9 cellular contexts compared by ENCODE assay signal in genomic region chr12:52049688-52050087, GRCh38. TPM values are rescaled to one million over a fixed set of nuclear protein-coding genes. Genes with fewer than 3 reads are reported as not detected.
A peak's percentile ranks its signal among the peaks of the same experiment; 100 is the strongest.
DNase-seq lines count a peak whose midpoint lies in the region; ATAC-seq and TF ChIP-seq lines count a peak whose summit lies in the region.
"Had no signal": no experiment of that assay in that cellular context is flagged by ENCODE, and none has a peak within 500 bp of the region (broad histone marks: within the 10 kb centered on the region; RNA-seq: fewer than 3 reads in every experiment).

No MANE protein-coding gene starts in this region.

- POLR2A ChIA-PET in CD8-positive, alpha-beta T cell (lab: Charles Lee) = no interaction called here

- H3K27ac ChIP-seq in CD8-positive, alpha-beta T cell (ENCODE audit: low read depth, low read length) = no peak overlapping the region
- H3K27ac ChIP-seq in OCI-LY3 (ENCODE audit: low read length) = no peak overlapping the region
- no peak overlapping the region for H3K27ac ChIP-seq in endodermal cell (ENCODE audit: low read depth, low read length)

- peak overlapping the region; percentile 97 for H3K4me3 Mint-ChIP-seq in CD8-positive, alpha-beta T cell
- H3K4me3 Mint-ChIP-seq in endodermal cell (peak overlapping the region; percentile 82), progenitor cell of endocrine pancreas (ENCODE audit: low read depth) (peak overlapping the region; percentile 87)

- H4K20me1 ChIP-seq in OCI-LY3 (ENCODE audit: insufficient read depth, low read length) = 0 out of 2 replicates have a peak, but pooled peaks cover 4% of the 10 kb centered on the region

- H3K36me3 ChIP-seq in CD8-positive, alpha-beta T cell (ENCODE audit: insufficient read depth, low read length) = no peaks in the 10 kb centered on the region
- no peaks in the 10 kb centered on the region for H3K36me3 ChIP-seq in OCI-LY3 (replicated peaks; ENCODE audit: low read depth, low read length)
- H3K36me3 ChIP-seq in endodermal cell (ENCODE audit: control insufficient read depth, insufficient read depth, low read length) = peaks cover under 1% of the 10 kb centered on the region
- peaks cover 4% of the 10 kb centered on the region for H3K36me3 ChIP-seq in HAP-1 (replicated peaks)

- H3K4me3 ChIP-seq in CD8-positive, alpha-beta T cell (ENCODE audit: low read depth, low read length) = no peak overlapping the region
- H3K4me3 ChIP-seq in OCI-LY3 (ENCODE audit: low read length) (peak overlapping the region; percentile 91), endodermal cell (ENCODE audit: low read length) (peak overlapping the region; percentile 78), HAP-1 (no peak overlapping the region)

- CTCF ChIA-PET in CD8-positive, alpha-beta T cell (lab: Charles Lee) = interaction anchor here (2.3 to 2.7 kb wide), 2 partner anchors 19 to 24 kb away, joined by 8 to 27 read pairs; no protein-coding TSS in a partner anchor

- no peaks in the 10 kb centered on the region for H3K9me3 ChIP-seq in CD8-positive, alpha-beta T cell (ENCODE audit: low read length)
- H3K9me3 ChIP-seq in OCI-LY3 (ENCODE audit: insufficient read depth, low read length) = no peaks in the 10 kb centered on the region
- H3K9me3 ChIP-seq in endodermal cell (ENCODE audit: control insufficient read depth, low read length) = no peaks in the 10 kb centered on the region
- H3K9me3 ChIP-seq in HAP-1 = no peaks in the 10 kb centered on the region

- H3K4me1 Mint-ChIP-seq in CD8-positive, alpha-beta T cell (ENCODE audit: low read depth) = peaks cover 35% of the 10 kb centered on the region
- H3K4me1 Mint-ChIP-seq in endodermal cell (peaks cover 27% of the 10 kb centered on the region), progenitor cell of endocrine pancreas (ENCODE audit: low read depth) (peaks cover 29% of the 10 kb centered on the region)

- in situ Hi-C loops in HAP-1 (cut with MboI; ENCODE audit: low sequenced_read_pairs) = no loop called here

- intact Hi-C loops in CD8-positive, alpha-beta T cell (cut with DNase I, micrococcal nuclease) = no loop called here

- ATAC-seq in CD8-positive, alpha-beta T cell = no peak
- ATAC-seq in HG03045 (IDR thresholded peaks at IDR 0.05; ENCODE audit: unreplicated experiment) (no peak), HG02571 (IDR thresholded peaks at IDR 0.05; ENCODE audit: unreplicated experiment) (no peak)

- H2AFZ ChIP-seq in OCI-LY3 (ENCODE audit: low read depth, low read length) = no peak overlapping the region

- H3K79me2 ChIP-seq in OCI-LY3 (ENCODE audit: low read length) = no peaks in the 10 kb centered on the region

- H3K4me2 ChIP-seq in OCI-LY3 (ENCODE audit: low read length) = peak overlapping the region; percentile 98

- H3K27me3 ChIP-seq in CD8-positive, alpha-beta T cell (ENCODE audit: insufficient read depth, low read length) = no peaks in the 10 kb centered on the region
- H3K27me3 ChIP-seq in OCI-LY3 (ENCODE audit: low read depth, low read length) (peaks cover 13% of the 10 kb centered on the region), endodermal cell (ENCODE audit: control insufficient read depth, insufficient read depth, low read length, poor library complexity, severe bottlenecking) (no peaks in the 10 kb centered on the region), HAP-1 (ENCODE audit: low read depth) (no peaks in the 10 kb centered on the region)

- no peaks in the 10 kb centered on the region for H3K9me3 Mint-ChIP-seq in CD8-positive, alpha-beta T cell
- H3K9me3 Mint-ChIP-seq in endodermal cell (no peaks in the 10 kb centered on the region), progenitor cell of endocrine pancreas (ENCODE audit: low read depth) (no peaks in the 10 kb centered on the region)

- H3K9ac ChIP-seq in OCI-LY3 (ENCODE audit: low read length) (peak overlapping the region; percentile 79; the same call in 1 of the 2 replicates), endodermal cell (ENCODE audit: extremely low read depth, low read length, poor library complexity, severe bottlenecking) (no peak overlapping the region)

- no peak for TF ChIP-seq CTCF in CD8-positive, alpha-beta T cell (IDR thresholded peaks at IDR 0.05)
- no peak for TF ChIP-seq CTCF in OCI-LY3 (IDR thresholded peaks at IDR 0.05; ENCODE audit: low read depth, low read length)
- TF ChIP-seq CTCF in endodermal cell (conservative IDR thresholded peaks at IDR 0.05) = no peak
- no peak for TF ChIP-seq CTCF in progenitor cell of endocrine pancreas (IDR thresholded peaks at IDR 0.05; ENCODE audit: unreplicated experiment)

- no peak for DNase-seq in CD8-positive, alpha-beta T cell
- no peak for DNase-seq in endodermal cell
- no peak for DNase-seq in progenitor cell of endocrine pancreas (ENCODE audit: low spot score, unreplicated experiment)
- no peak for DNase-seq in HAP-1 (ENCODE audit: low spot score in 2 of 2)
- no peak for DNase-seq in GM03348 (ENCODE audit: low spot score)
- DNase-seq: hippocampal formation had no signal

- H3K36me3 Mint-ChIP-seq in CD8-positive, alpha-beta T cell = peaks cover 2% of the 10 kb centered on the region
- H3K36me3 Mint-ChIP-seq in endodermal cell (ENCODE audit: low read depth) (peaks cover 3% of the 10 kb centered on the region), progenitor cell of endocrine pancreas (ENCODE audit: insufficient read depth) (peaks cover 1% of the 10 kb centered on the region)

- H3K27ac Mint-ChIP-seq in CD8-positive, alpha-beta T cell = peak overlapping the region; percentile 46
- H3K27ac Mint-ChIP-seq in endodermal cell = peak overlapping the region; percentile 91
- peak overlapping the region; percentile 96 for H3K27ac Mint-ChIP-seq in progenitor cell of endocrine pancreas

- H3K4me1 ChIP-seq in CD8-positive, alpha-beta T cell (ENCODE audit: insufficient read depth, low read length) = peaks cover 36% of the 10 kb centered on the region
- peaks cover 39% of the 10 kb centered on the region for H3K4me1 ChIP-seq in OCI-LY3 (ENCODE audit: low read length)
- H3K4me1 ChIP-seq in endodermal cell (ENCODE audit: control insufficient read depth, insufficient read depth, low read length) = no peaks in the 10 kb centered on the region
- H3K4me1 ChIP-seq in HAP-1 = peaks cover 16% of the 10 kb centered on the region

- WGBS in endodermal cell (ENCODE audit: insufficient coverage in 1 of 2, insufficient read length in 1 of 2), 2 experiments = 88 to 100% methylated on average over 3 to 4 of the region's 5 CpGs

- H3K27me3 Mint-ChIP-seq in CD8-positive, alpha-beta T cell (ENCODE audit: low read depth) = peaks cover 3% of the 10 kb centered on the region
- peaks cover 11% of the 10 kb centered on the region for H3K27me3 Mint-ChIP-seq in endodermal cell (ENCODE audit: insufficient read depth)
- peaks cover 5% of the 10 kb centered on the region for H3K27me3 Mint-ChIP-seq in progenitor cell of endocrine pancreas

RNA-seq across cellular contexts. Expression of gene NR4A1, which starts 1.6 kb away (rescaled TPM):
- 10 to 100 TPM; 59.7 to 60.0 TPM for total RNA-seq in CD8-positive, alpha-beta T cell
- total RNA-seq in endodermal cell = 10 to 100 TPM; 17.7 to 18.4 TPM
- polyA plus RNA-seq in endodermal cell (2013, experiment 1 of 2) = 21.3 TPM
- polyA plus RNA-seq in endodermal cell (2013, experiment 2 of 2) = 17.6 TPM
- 21.7 and 22.8 TPM in 2 replicates for total RNA-seq in progenitor cell of endocrine pancreas

RNA-seq across cellular contexts. Expression of gene ATG101, which starts 20.1 kb away (rescaled TPM):
- total RNA-seq in CD8-positive, alpha-beta T cell = 10 to 100 TPM; 19.1 to 19.3 TPM
- total RNA-seq in endodermal cell (10 to 100 TPM; 32.1 TPM), progenitor cell of endocrine pancreas (23.5 and 26.4 TPM in 2 replicates)
- polyA plus RNA-seq in endodermal cell (2013, experiment 1 of 2) = 22.8 TPM
- 18.9 TPM for polyA plus RNA-seq in endodermal cell (2013, experiment 2 of 2)

RNA-seq across cellular contexts. Expression of gene SMIM41, which starts 29.8 kb away (rescaled TPM):
- under 1 TPM in 1 of 2 experiments, not detected in 1; 0.22 TPM for total RNA-seq in CD8-positive, alpha-beta T cell
- total RNA-seq in endodermal cell (not detected), progenitor cell of endocrine pancreas (not detected in 2 replicates)
- not detected for polyA plus RNA-seq in endodermal cell (2013, experiment 1 of 2)
- not detected for polyA plus RNA-seq in endodermal cell (2013, experiment 2 of 2)

RNA-seq across cellular contexts. Expression of gene TAMALIN, which starts 42.9 kb away (rescaled TPM):
- 100 to 1,000 TPM; 603 to 632 TPM for total RNA-seq in CD8-positive, alpha-beta T cell
- total RNA-seq in endodermal cell (1 to 10 TPM; 4.4 to 9.1 TPM), progenitor cell of endocrine pancreas (12.5 and 15.5 TPM in 2 replicates)
- polyA plus RNA-seq in endodermal cell (2013, experiment 1 of 2) = 16.3 TPM
- 13.2 TPM for polyA plus RNA-seq in endodermal cell (2013, experiment 2 of 2)

Comparison
In these comparisons a context has a peak if more than half of its experiments do, and no peak if none do; other contexts are left out.
1. H3K4me3 ChIP-seq: peak in OCI-LY3 (single experiment) and endodermal cell (single experiment); none in CD8-positive, alpha-beta T cell (single experiment) and HAP-1 (single experiment).
2. H3K27ac Mint-ChIP-seq: peak in every context shown above with its lines; median percentile 96 in progenitor cell of endocrine pancreas; 91 in endodermal cell; 46 in CD8-positive, alpha-beta T cell.
3. Peak in every context shown above with its lines, with median percentiles within 50 percentile points of each other: H3K4me3 Mint-ChIP-seq.